ENCODE assay signal across 16 cellular contexts in the genomic region with DNA sequence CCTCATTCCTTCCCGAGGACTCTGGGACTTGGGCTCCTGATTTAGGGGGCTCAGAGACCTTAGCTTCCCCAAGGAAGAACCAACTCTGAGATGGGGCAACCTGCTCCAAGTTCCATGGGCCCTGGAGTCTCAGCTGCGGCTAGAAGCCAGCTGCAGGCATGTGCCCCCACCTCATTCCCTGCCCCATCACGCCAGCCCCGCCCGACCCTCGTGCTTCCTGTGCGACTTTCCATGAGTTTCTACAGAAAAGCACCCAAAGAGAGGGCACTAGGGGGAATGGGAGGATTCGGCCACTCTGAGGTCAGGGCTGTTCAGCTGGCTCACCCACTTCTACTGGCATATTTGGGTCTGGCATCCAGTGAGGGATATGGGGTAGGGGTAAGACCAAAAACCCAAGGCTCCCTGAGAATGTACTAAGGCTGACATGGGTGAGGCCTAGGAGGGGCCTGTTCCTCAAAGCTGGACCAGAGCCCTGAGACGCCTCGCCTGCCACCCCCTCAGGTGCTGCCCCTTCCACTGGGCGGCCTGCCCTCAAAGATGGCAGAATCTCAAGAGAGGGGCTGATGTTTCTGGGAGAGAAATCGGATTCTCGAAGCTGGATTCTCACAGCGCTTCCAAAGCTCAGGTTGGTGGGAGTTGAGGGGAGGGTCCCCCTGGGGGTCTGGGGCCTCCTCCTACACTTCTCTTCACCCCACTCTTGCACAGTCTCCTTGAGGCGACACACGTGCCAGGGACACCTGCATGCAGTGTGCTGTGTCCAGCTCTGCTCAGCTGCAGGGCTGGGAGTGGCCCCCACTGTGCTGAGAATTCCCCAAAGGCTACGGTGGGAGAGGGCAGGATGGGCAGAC. TPM values are rescaled to one million over a fixed set of nuclear protein-coding genes. Genes with fewer than 3 reads are reported as not detected.
"Had no signal": no experiment of that assay in that cellular context is flagged by ENCODE, and none has a peak within 500 bp of the region (broad histone marks: within the 10 kb centered on the region; RNA-seq: fewer than 3 reads in every experiment).

No MANE protein-coding gene starts in this region.

- H3K4me1 Mint-ChIP-seq: stimulated activated naive B cell treated with anti-CD40 and anti-IgM and Interleukin-4, amounts not matched to agents 10 μg/mL and 1 μg/mL and 100 μg/mL, for 72 hours had no signal

- H3K36me3 Mint-ChIP-seq: activated naive CD4-positive, alpha-beta T cell treated with anti-CD3 and anti-CD28 coated beads, Interleukin-2, amount 50 U/mL, for 72 hours; memory B cell; naive thymus-derived CD8-positive, alpha-beta T cell; stimulated activated naive B cell treated with anti-CD40 and anti-IgM and Interleukin-4, amounts not matched to agents 10 μg/mL and 1 μg/mL and 100 μg/mL, for 72 hours had no signal

- H3K9me3 ChIP-seq: adrenal gland, neutrophil, tibial nerve had no signal

- H3K36me3 ChIP-seq: adrenal gland, neutrophil, tibial nerve had no signal

- H3K27ac ChIP-seq: neutrophil had no signal

- H3K27ac Mint-ChIP-seq: activated naive CD4-positive, alpha-beta T cell treated with anti-CD3 and anti-CD28 coated beads, Interleukin-2, amount 50 U/mL, for 72 hours; activated T-helper 1 cell treated with anti-CD3 and anti-CD28 coated beads, Interleukin-12 subunit alpha, Interleukin-12 subunit beta, Interleukin-2, Interleukin-4 antibody, amounts not matched to agents 30 ng/mL and 10 ng/mL and 1 ng/mL, durations not matched to agents 14 hours and 24 hours and 36 hours; memory B cell; stimulated activated naive B cell treated with anti-CD40 and anti-IgM and Interleukin-4, amounts not matched to agents 10 μg/mL and 1 μg/mL and 100 μg/mL, for 72 hours had no signal

- ATAC-seq: activated naive CD4-positive, alpha-beta T cell treated with anti-CD3 and anti-CD28 coated beads, Interleukin-2, amount 50 U/mL, for 72 hours; left lobe of liver; naive thymus-derived CD8-positive, alpha-beta T cell; stimulated activated naive B cell treated with anti-CD40 and anti-IgM and Interleukin-4, amounts not matched to agents 10 μg/mL and 1 μg/mL and 100 μg/mL, for 72 hours had no signal

- H3K27me3 ChIP-seq: adrenal gland, tibial nerve had no signal

- H3K4me1 ChIP-seq: adrenal gland, tibial nerve had no signal

- DNase-seq: activated CD4-positive, alpha-beta T cell treated with anti-CD3 and anti-CD28 coated beads, Interleukin-2, amount 50 U/mL, for 4 hours; activated gamma-delta T cell treated with Interleukin-2 at 50 U/mL for 16 hours; stimulated activated naive B cell treated with anti-CD40 and anti-IgM and Interleukin-4, amounts not matched to agents 10 μg/mL and 1 μg/mL and 100 μg/mL, for 72 hours; SW 1271 had no signal

- H3K4me3 ChIP-seq: adrenal gland, tibial nerve had no signal

- H3K4me3 Mint-ChIP-seq: activated T-helper 1 cell treated with anti-CD3 and anti-CD28 coated beads, Interleukin-12 subunit alpha, Interleukin-12 subunit beta, Interleukin-2, Interleukin-4 antibody, amounts not matched to agents 30 ng/mL and 10 ng/mL and 1 ng/mL, durations not matched to agents 14 hours and 24 hours and 36 hours; memory B cell; naive thymus-derived CD8-positive, alpha-beta T cell; stimulated activated naive B cell treated with anti-CD40 and anti-IgM and Interleukin-4, amounts not matched to agents 10 μg/mL and 1 μg/mL and 100 μg/mL, for 72 hours had no signal

RNA-seq across cellular contexts. Expression of a gene that starts 22.1 kb away (rescaled TPM):
- total RNA-seq: dermis microvascular lymphatic vessel endothelial cell; epithelial cell of proximal tubule; left lobe of liver; naive thymus-derived CD8-positive, alpha-beta T cell; renal cortical epithelial cell had no signal
- polyA plus RNA-seq: keratinocyte had no signal
